In the genomic region with DNA sequence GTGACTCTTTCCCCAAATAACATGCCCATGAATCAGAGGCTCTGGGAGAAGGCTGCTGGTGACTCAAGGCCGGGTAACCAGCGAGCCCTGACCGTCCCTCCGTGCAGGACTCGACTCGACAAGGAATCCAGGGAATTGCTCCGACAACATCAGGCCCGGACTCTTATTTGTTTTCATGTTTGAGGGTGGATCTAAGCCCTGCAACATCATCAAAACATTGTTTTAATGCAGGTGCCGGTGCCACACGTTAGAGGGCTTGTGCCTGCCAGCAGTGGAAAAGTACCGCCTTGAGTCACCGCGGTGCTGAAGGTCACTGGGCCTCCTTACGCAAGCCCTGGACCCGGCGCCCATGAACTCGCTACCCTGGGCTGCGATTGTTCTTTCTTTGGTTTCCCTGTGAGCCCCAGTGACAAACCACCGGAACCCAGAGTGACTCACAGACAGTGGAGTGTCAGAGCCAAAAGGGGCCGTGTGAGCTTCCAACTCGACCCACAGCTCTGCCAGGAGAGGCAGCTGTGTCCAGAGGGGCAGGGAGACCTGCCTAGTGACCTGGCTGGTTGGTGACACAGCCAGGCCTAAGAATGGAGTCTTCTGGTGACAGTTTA, we compare ENCODE assay signal across 10 cellular contexts.
DNase-seq lines count a peak whose midpoint lies in the region; TF ChIP-seq lines count a peak whose summit lies in the region.
"Had no signal": no experiment of that assay in that cellular context is flagged by ENCODE, and none has a peak within 500 bp of the region (broad histone marks: within the 10 kb centered on the region; RNA-seq: fewer than 3 reads in every experiment).

No MANE protein-coding gene starts in this region.

- intact Hi-C loops in sigmoid colon (cut with DNase I) = no loop called here

- H3K9me3 ChIP-seq in SJSA1 (replicated peaks) (no peaks in the 10 kb centered on the region), sigmoid colon (no peaks in the 10 kb centered on the region)
- H3K9me3 ChIP-seq: thoracic aorta had no signal

- TF ChIP-seq EP300 in sigmoid colon (IDR thresholded peaks at IDR 0.05) = no peak

- H3K36me3 ChIP-seq in SJSA1 (no peaks in the 10 kb centered on the region), sigmoid colon (no peaks in the 10 kb centered on the region)
- H3K36me3 ChIP-seq: thoracic aorta had no signal

- H3K27me3 ChIP-seq in SJSA1 (replicated peaks) = no peaks in the 10 kb centered on the region
- H3K27me3 ChIP-seq in sigmoid colon = peaks cover 0 to 6% (median 0%) of the 10 kb centered on the region in 3 donors

- TF ChIP-seq POLR2A in sigmoid colon (IDR thresholded peaks at IDR 0.05) = no peak

- DNase-seq in HuH-7 (ENCODE audit: low spot score) (peak; percentile 80), SJSA1 (ENCODE audit: low read depth in 1 of 2, low spot score in 2 of 2) (peak; percentile 91 to 92), fibroblast of peridontal ligament (ENCODE audit: extremely low read depth) (peak; percentile 47), sigmoid colon (peak; percentile 26), NCI-H146 (lab: John Stamatoyannopoulos, UW) (no peak), NCI-H2029 treated with DMSO at 0.1 percent for 48 hours (lab: John Stamatoyannopoulos, UW) (no peak), NCI-H187 (lab: John Stamatoyannopoulos, UW) (no peak), GM13977 (ENCODE audit: low spot score) (no peak)
- DNase-seq: NCI-H2029 had no signal

- in situ Hi-C loops in GM13977 (cut with MboI; ENCODE audit: low pct_unique_long_range_greater_than_20kb, low sequenced_read_pairs, unreplicated experiment) = no loop called here

- TF ChIP-seq CTCF in sigmoid colon (IDR thresholded peaks at IDR 0.05) = no peak
- no peak for TF ChIP-seq CTCF in GM13977 (IDR thresholded peaks at IDR 0.05; ENCODE audit: extremely low read depth, insufficient read depth, missing control alignments)

- H3K4me1 ChIP-seq in SJSA1 (replicated peaks) = peaks cover 24% of the 10 kb centered on the region
- H3K4me1 ChIP-seq in sigmoid colon = no peaks in the 10 kb centered on the region

- H3K4me3 ChIP-seq in SJSA1 = peak overlapping the region; percentile 2; the same call in 1 of the 2 replicates
- H3K4me3 ChIP-seq in sigmoid colon = no peak overlapping the region
- H3K4me3 ChIP-seq: thoracic aorta had no signal

- 61 to 80% methylated on average over 21 of the region's 21 CpGs for WGBS in sigmoid colon, 2 donors

- H3K27ac ChIP-seq in SJSA1 = peak overlapping the region; percentile 88
- H3K27ac ChIP-seq in sigmoid colon = no peak overlapping the region
- H3K27ac ChIP-seq: thoracic aorta had no signal

Comparison
In these comparisons a context has a peak if more than half of its experiments do, and no peak if none do; other contexts are left out.
1. DNase-seq: peak in HuH-7 (single experiment), SJSA1 (2 of 2), fibroblast of peridontal ligament (single experiment) and sigmoid colon (single experiment); none in NCI-H146 (single experiment), NCI-H2029 treated with DMSO at 0.1 percent for 48 hours (single experiment), NCI-H187 (0 of 2) and GM13977 (single experiment).